In genomic region chr4:1192493-1193205, GRCh38 we compare ENCODE assay signal across 10 cellular contexts. TPM values are rescaled to one million over a fixed set of nuclear protein-coding genes. Genes with fewer than 3 reads are reported as not detected.
A peak's percentile ranks its signal among the peaks of the same experiment; 100 is the strongest.
DNase-seq lines count a peak whose midpoint lies in the region; ATAC-seq and TF ChIP-seq lines count a peak whose summit lies in the region.
"Had no signal": no experiment of that assay in that cellular context is flagged by ENCODE, and none has a peak within 500 bp of the region (broad histone marks: within the 10 kb centered on the region; RNA-seq: fewer than 3 reads in every experiment).

No MANE protein-coding gene starts in this region.

- H3K9me3 ChIP-seq in skeletal muscle satellite cell (replicated peaks; ENCODE audit: low read length) = no peaks in the 10 kb centered on the region

- no peaks in the 10 kb centered on the region for H3K9me3 Mint-ChIP-seq in activated naive CD8-positive, alpha-beta T cell treated with anti-CD3 and anti-CD28 coated beads, Interleukin-2, amount 50 U/mL, for 24 hours

- peaks cover 1% of the 10 kb centered on the region for H3K4me1 Mint-ChIP-seq in activated naive CD8-positive, alpha-beta T cell treated with anti-CD3 and anti-CD28 coated beads, Interleukin-2, amount 50 U/mL, for 24 hours

- TF ChIP-seq CTCF in GM12865 (IDR thresholded peaks at IDR 0.05; ENCODE audit: insufficient read depth, low read depth, low read length, missing control alignments) = no peak

- peak overlapping the region; percentile 72 for H3K9ac ChIP-seq in skeletal muscle satellite cell (ENCODE audit: low read depth, low read length)

- no peaks in the 10 kb centered on the region for H3K27me3 Mint-ChIP-seq in activated naive CD8-positive, alpha-beta T cell treated with anti-CD3 and anti-CD28 coated beads, Interleukin-2, amount 50 U/mL, for 24 hours
- H3K27me3 Mint-ChIP-seq: naive thymus-derived CD8-positive, alpha-beta T cell had no signal

- H3K4me2 ChIP-seq in skeletal muscle satellite cell (ENCODE audit: low read length) = peak overlapping the region; percentile 74

- no peaks in the 10 kb centered on the region for H3K36me3 ChIP-seq in skeletal muscle satellite cell (ENCODE audit: insufficient read depth, low read length)

- no peak overlapping the region for H3K27ac Mint-ChIP-seq in activated naive CD8-positive, alpha-beta T cell treated with anti-CD3 and anti-CD28 coated beads, Interleukin-2, amount 50 U/mL, for 24 hours

- H3K36me3 Mint-ChIP-seq in activated naive CD8-positive, alpha-beta T cell treated with anti-CD3 and anti-CD28 coated beads, Interleukin-2, amount 50 U/mL, for 24 hours (ENCODE audit: low read depth) = no peaks in the 10 kb centered on the region

- H3K4me3 ChIP-seq in GM12865 (ENCODE audit: low read depth, low read length) (no peak overlapping the region), skeletal muscle satellite cell (ENCODE audit: low read length) (peak overlapping the region; percentile 47)

- H3K4me1 ChIP-seq in skeletal muscle satellite cell (ENCODE audit: control insufficient read depth, insufficient read depth, low read length) = peaks cover 45% of the 10 kb centered on the region

- H3K27me3 ChIP-seq in skeletal muscle satellite cell (ENCODE audit: control insufficient read depth, insufficient read depth, low read length) = no peaks in the 10 kb centered on the region

- peak; percentile 17 for ATAC-seq in activated naive CD8-positive, alpha-beta T cell treated with anti-CD3 and anti-CD28 coated beads, Interleukin-2, amount 50 U/mL, for 24 hours
- peak; percentile 72 for ATAC-seq in left ventricle myocardium superior
- no peak for ATAC-seq in HG02798 (IDR thresholded peaks at IDR 0.05; ENCODE audit: poor library complexity, unreplicated experiment)
- no peak for ATAC-seq in GM21515 (IDR thresholded peaks at IDR 0.05; ENCODE audit: unreplicated experiment)
- ATAC-seq: naive thymus-derived CD8-positive, alpha-beta T cell had no signal

- no peak overlapping the region for H3K4me3 Mint-ChIP-seq in activated naive CD8-positive, alpha-beta T cell treated with anti-CD3 and anti-CD28 coated beads, Interleukin-2, amount 50 U/mL, for 24 hours
- H3K4me3 Mint-ChIP-seq: naive thymus-derived CD8-positive, alpha-beta T cell had no signal

- intact Hi-C loops in left ventricle myocardium superior (cut with micrococcal nuclease) = no loop called here

- DNase-seq in GM12865 (ENCODE audit: low read depth) (peak; percentile 2), left ventricle myocardium superior (peak; percentile 27), OCI-M2 (lab: John Stamatoyannopoulos, UW; ENCODE audit: unreplicated experiment) (no peak), NCI-H2196 treated with DMSO at 0.1 percent for 48 hours (lab: John Stamatoyannopoulos, UW; ENCODE audit: unreplicated experiment) (no peak)
- DNase-seq in activated naive CD8-positive, alpha-beta T cell treated with anti-CD3 and anti-CD28 coated beads, Interleukin-2, amount 50 U/mL, for 24 hours = no peak
- DNase-seq: NCI-H1092 had no signal

RNA-seq across cellular contexts. Expression of gene SPON2, which starts 20.3 kb away (rescaled TPM):
- total RNA-seq in left ventricle myocardium superior = 22.8 TPM
- 79.3 and 213 TPM in 2 replicates for total RNA-seq in skeletal muscle satellite cell (2012; rRNA removed)

RNA-seq across cellular contexts. Expression of gene CTBP1, which starts 56.3 kb away (rescaled TPM):
- 133 TPM for total RNA-seq in left ventricle myocardium superior
- 182 and 202 TPM in 2 replicates for total RNA-seq in skeletal muscle satellite cell (2012; rRNA removed)

Comparison
In these comparisons a context has a peak if more than half of its experiments do, and no peak if none do; other contexts are left out.
1. DNase-seq: peak in GM12865 (single experiment) and left ventricle myocardium superior (single experiment); none in activated naive CD8-positive, alpha-beta T cell treated with anti-CD3 and anti-CD28 coated beads, Interleukin-2, amount 50 U/mL, for 24 hours (single experiment), OCI-M2 (single experiment) and NCI-H2196 treated with DMSO at 0.1 percent for 48 hours (single experiment).
2. ATAC-seq: peak in activated naive CD8-positive, alpha-beta T cell treated with anti-CD3 and anti-CD28 coated beads, Interleukin-2, amount 50 U/mL, for 24 hours (single experiment) and left ventricle myocardium superior (single experiment); none in HG02798 (single experiment) and GM21515 (single experiment).